ENCODE assay signal across 8 cellular contexts in genomic region chr20:38032585-38033329, GRCh38. TPM values are rescaled to one million over a fixed set of nuclear protein-coding genes. Genes with fewer than 3 reads are reported as not detected.
DNase-seq lines count a peak whose midpoint lies in the region; ATAC-seq lines count a peak whose summit lies in the region.

No MANE protein-coding gene starts in this region.

- peak; percentile 41 for ATAC-seq in GM21786 (IDR thresholded peaks at IDR 0.05; ENCODE audit: unreplicated experiment)

- peaks cover 63 to 83% of the 10 kb centered on the region in 2 donors for H3K4me1 Mint-ChIP-seq in immature natural killer cell

- peak overlapping the region; percentile 46; the same call in 1 of the 2 replicates for H3K27ac ChIP-seq in Karpas-422 (ENCODE audit: low read length)

- H3K79me2 ChIP-seq in Karpas-422 (ENCODE audit: low read length): peaks cover 100% of the 10 kb centered on the region

- DNase-seq in NCI-H345 treated with DMSO at 0.1 percent for 48 hours (lab: John Stamatoyannopoulos, UW; ENCODE audit: unreplicated experiment) (peak; percentile 15), NCI-H345 (lab: John Stamatoyannopoulos, UW) (no peak), Karpas-422 (peak; percentile 85), adipocyte (ENCODE audit: low read depth) (no peak), immature natural killer cell (no peak), hippocampal formation (lab: John Stamatoyannopoulos, UW) (no peak)
- DNase-seq in stimulated activated CD8-positive, alpha-beta memory T cell treated with anti-CD3 and anti-CD28 coated beads, Interleukin-12 subunit alpha, Interleukin-12 subunit beta, amount 100 ng/mL, for 1 hour (ENCODE audit: low read depth): peak; percentile 31

- peak overlapping the region; percentile 98 for H3K9ac ChIP-seq in Karpas-422 (ENCODE audit: low read length)
- peak overlapping the region; percentile 99 for H3K9ac ChIP-seq in adipocyte (ENCODE audit: low read length)

- H3K9me3 ChIP-seq in Karpas-422 (ENCODE audit: low read length): no peaks in the 10 kb centered on the region
- no peaks in the 10 kb centered on the region for H3K9me3 ChIP-seq in adipocyte (ENCODE audit: control insufficient read depth, low read length)

- peak overlapping the region; percentile 96 for H3K4me2 ChIP-seq in Karpas-422 (ENCODE audit: low read depth, low read length, poor library complexity, severe bottlenecking)

- H3K9me3 Mint-ChIP-seq in immature natural killer cell: no peaks in the 10 kb centered on the region

- peaks cover 0 to 9% (median 7%) of the 10 kb centered on the region in 3 donors for H3K27me3 Mint-ChIP-seq in immature natural killer cell (ENCODE audit: low read depth in 3 of 3)

- H2AFZ ChIP-seq in Karpas-422 (ENCODE audit: low read length): peak overlapping the region; percentile 82

- H4K20me1 ChIP-seq in Karpas-422 (ENCODE audit: insufficient read depth, low read depth, low read length): peaks cover 4% of the 10 kb centered on the region; the same call in 1 of the 2 replicates

- H3K4me1 ChIP-seq in Karpas-422 (ENCODE audit: low read length) (peaks cover 47% of the 10 kb centered on the region), adipocyte (ENCODE audit: control insufficient read depth, insufficient read depth, low read length) (peaks cover 26% of the 10 kb centered on the region)

- H3K4me3 Mint-ChIP-seq in immature natural killer cell: peak overlapping the region; percentile 89 to 98 (median 97)

- H3K36me3 Mint-ChIP-seq in immature natural killer cell: peaks cover 0 to 5% (median 0%) of the 10 kb centered on the region in 3 donors

- H3K27me3 ChIP-seq in Karpas-422 (ENCODE audit: low read length): no peaks in the 10 kb centered on the region
- no peaks in the 10 kb centered on the region for H3K27me3 ChIP-seq in adipocyte (replicated peaks; ENCODE audit: control insufficient read depth, insufficient read depth, low read length)

- peak overlapping the region; percentile 98 to 100 (median 98) for H3K27ac Mint-ChIP-seq in immature natural killer cell

- H3K4me3 ChIP-seq in Karpas-422 (ENCODE audit: low read length) (peak overlapping the region; percentile 96), adipocyte (ENCODE audit: low read length) (peak overlapping the region; percentile 99)

- H3K36me3 ChIP-seq in Karpas-422 (ENCODE audit: insufficient read depth, low read length) (peaks cover 19% of the 10 kb centered on the region; the same call in 1 of the 2 replicates), adipocyte (ENCODE audit: control insufficient read depth, insufficient read depth, low read length, severe bottlenecking) (no peaks in the 10 kb centered on the region)

- H3K9me2 ChIP-seq in Karpas-422 (replicated peaks; ENCODE audit: insufficient read depth, low read length): no peaks in the 10 kb centered on the region

RNA-seq across cellular contexts. Expression of gene TTI1, which starts 0.5 kb away (rescaled TPM):
- 22.7 and 38.3 TPM in 2 replicates for total RNA-seq in Karpas-422 (2014; rRNA removed; shearing (Covaris generic); ENCODE audit: low replicate concordance)
- polyA plus RNA-seq in immature natural killer cell: 10 to 100 TPM in 2 of 3 donors, 1 to 10 TPM in 1; 8.8 to 17.7 (median 15.4) TPM

RNA-seq across cellular contexts. Expression of gene RPRD1B, which starts 0.8 kb away (rescaled TPM):
- 20.3 and 68.2 TPM in 2 replicates for total RNA-seq in Karpas-422 (2014; rRNA removed; shearing (Covaris generic); ENCODE audit: low replicate concordance)
- polyA plus RNA-seq in immature natural killer cell: 1 to 10 TPM; 2.0 to 4.3 (median 2.1) TPM

Comparison
In these comparisons a context has a peak if more than half of its experiments do, and no peak if none do; other contexts are left out.
1. DNase-seq: peak in NCI-H345 treated with DMSO at 0.1 percent for 48 hours (single experiment), Karpas-422 (single experiment) and stimulated activated CD8-positive, alpha-beta memory T cell treated with anti-CD3 and anti-CD28 coated beads, Interleukin-12 subunit alpha, Interleukin-12 subunit beta, amount 100 ng/mL, for 1 hour (single experiment); none in NCI-H345 (single experiment), adipocyte (single experiment), immature natural killer cell (0 of 3) and hippocampal formation (0 of 2).